Comparison of ENCODE assay signal across 11 cellular contexts in genomic region chr3:172717493-172718088, GRCh38. TPM values are rescaled to one million over a fixed set of nuclear protein-coding genes. Genes with fewer than 3 reads are reported as not detected.
DNase-seq lines count a peak whose midpoint lies in the region; ATAC-seq and TF ChIP-seq lines count a peak whose summit lies in the region.
"Had no signal": no experiment of that assay in that cellular context is flagged by ENCODE, and none has a peak within 500 bp of the region (broad histone marks: within the 10 kb centered on the region; RNA-seq: fewer than 3 reads in every experiment).

No MANE protein-coding gene starts in this region.

- no peaks in the 10 kb centered on the region for H3K4me1 Mint-ChIP-seq in GM23338

- H2AFZ ChIP-seq in GM23338 = no peak overlapping the region

- H3F3A ChIP-seq in GM23338 (replicated peaks; ENCODE audit: low read depth) = no peaks in the 10 kb centered on the region

- ATAC-seq in GM18861 (IDR thresholded peaks at IDR 0.05; ENCODE audit: unreplicated experiment) = peak; percentile 52
- no peak for ATAC-seq in GM23338
- ATAC-seq in GM19467 (IDR thresholded peaks at IDR 0.05; ENCODE audit: unreplicated experiment) = no peak
- ATAC-seq: heart left ventricle had no signal

- no peaks in the 10 kb centered on the region for H3K9me2 ChIP-seq in GM23338 (ENCODE audit: insufficient read depth)

- DNase-seq in A172 (ENCODE audit: low spot score) (peak; percentile 18), NCI-H226 (peak; percentile 16), dermis microvascular lymphatic vessel endothelial cell (ENCODE audit: low read depth in 2 of 2) (peak; percentile 11 to 20), NCI-H2196 treated with DMSO at 0.1 percent for 48 hours (lab: John Stamatoyannopoulos, UW; ENCODE audit: unreplicated experiment) (no peak), GM23338 (ENCODE audit: low spot score) (no peak), mesenteric fat pad (ENCODE audit: low spot score) (no peak)
- DNase-seq: DMS79, heart left ventricle, NCI-H510A treated with DMSO at 0.1 percent for 48 hours had no signal

- no peaks in the 10 kb centered on the region for H3K4me1 ChIP-seq in GM23338 (ENCODE audit: insufficient read depth)

- H3K27ac Mint-ChIP-seq in GM23338 = no peak overlapping the region

- peaks cover 27% of the 10 kb centered on the region for H3K9me3 Mint-ChIP-seq in GM23338

- TF ChIP-seq CTCF in GM23338 (conservative IDR thresholded peaks at IDR 0.05; ENCODE audit: low read depth in 2 of 2) = 0 out of 4 replicates have a peak, but pooled peaks of 1 of the 2 experiments have one; percentile 15

- no peaks in the 10 kb centered on the region for H4K20me1 ChIP-seq in GM23338 (replicated peaks; ENCODE audit: insufficient read depth)

- H3K27me3 Mint-ChIP-seq in GM23338 (ENCODE audit: insufficient read depth, low read depth, poor library complexity) = peaks cover 1% of the 10 kb centered on the region

- peaks cover 12% of the 10 kb centered on the region; the same call in 2 of the 3 replicates for H3K36me3 Mint-ChIP-seq in GM23338 (ENCODE audit: low read depth)

- H3K79me2 ChIP-seq in GM23338 (replicated peaks; ENCODE audit: insufficient read depth) = no peaks in the 10 kb centered on the region

- no peak overlapping the region for H3K4me2 ChIP-seq in GM23338

- H3K27ac ChIP-seq in GM23338 (ENCODE audit: low read depth) = no peak overlapping the region

- no peaks in the 10 kb centered on the region for H3K27me3 ChIP-seq in GM23338 (ENCODE audit: insufficient read depth)
- H3K27me3 ChIP-seq: heart left ventricle had no signal

- H3K36me3 ChIP-seq in GM23338 (ENCODE audit: insufficient read depth) = no peaks in the 10 kb centered on the region; the same call in 1 of the 2 replicates
- H3K36me3 ChIP-seq: heart left ventricle had no signal

- H3K4me3 ChIP-seq in GM23338 = no peak overlapping the region
- H3K4me3 ChIP-seq: heart left ventricle had no signal

- H3K4me3 Mint-ChIP-seq in GM23338 = no peak overlapping the region

TF ChIP-seq in GM23338, 12 proteins besides CTCF, POLR2A, EP300 and RAD21 (continues in another document):
- TF ChIP-seq JUNB (IDR thresholded peaks at IDR 0.05; ENCODE audit: unreplicated experiment) (no peak), REST (IDR thresholded peaks at IDR 0.05; ENCODE audit: unreplicated experiment) (no peak), POLR2AphosphoS5 (IDR thresholded peaks at IDR 0.05; ENCODE audit: low read depth) (no peak), ZNF462 (CRISPR knock-in tag; IDR thresholded peaks at IDR 0.05) (no peak), ETS1 (IDR thresholded peaks at IDR 0.05) (no peak), EZH2phosphoT487 (IDR thresholded peaks at IDR 0.05; ENCODE audit: unreplicated experiment) (no peak), EZH2 (IDR thresholded peaks at IDR 0.05; ENCODE audit: low read depth, unreplicated experiment) (no peak)

RNA-seq across cellular contexts. Expression of gene NCEH1, which starts 6.7 kb away (rescaled TPM):
- total RNA-seq in A172 (2014; rRNA removed; shearing (Covaris generic)) = 18.5 and 23.8 TPM in 2 replicates
- total RNA-seq in dermis microvascular lymphatic vessel endothelial cell = 3.2 and 4.4 TPM in 2 replicates
- 4.2 and 4.9 TPM in 2 replicates for total RNA-seq in GM23338 (2014; rRNA removed; shearing (Covaris generic))
- 1.5 and 1.8 TPM in 2 replicates for polyA plus RNA-seq in GM23338 (2016; fragmentation: Nextera tagmentation; extraction: Ambion mirVana)
- total RNA-seq in mesenteric fat pad = 17.8 TPM

RNA-seq across cellular contexts. Expression of gene ECT2, which starts 32.9 kb away (rescaled TPM):
- total RNA-seq in A172 (2014; rRNA removed; shearing (Covaris generic)) = 125 and 144 TPM in 2 replicates
- total RNA-seq in dermis microvascular lymphatic vessel endothelial cell (18.1 and 28.1 TPM in 2 replicates), mesenteric fat pad (9.1 TPM)
- total RNA-seq in GM23338 (2014; rRNA removed; shearing (Covaris generic)) = 96.9 and 102 TPM in 2 replicates
- 94.2 and 111 TPM in 2 replicates for polyA plus RNA-seq in GM23338 (2016; fragmentation: Nextera tagmentation; extraction: Ambion mirVana)

Comparison
In these comparisons a context has a peak if more than half of its experiments do, and no peak if none do; other contexts are left out.
1. DNase-seq: peak in A172 (single experiment), NCI-H226 (single experiment) and dermis microvascular lymphatic vessel endothelial cell (2 of 2); none in NCI-H2196 treated with DMSO at 0.1 percent for 48 hours (single experiment), GM23338 (single experiment) and mesenteric fat pad (single experiment).